8 cellular contexts compared by ENCODE assay signal in the genomic region with DNA sequence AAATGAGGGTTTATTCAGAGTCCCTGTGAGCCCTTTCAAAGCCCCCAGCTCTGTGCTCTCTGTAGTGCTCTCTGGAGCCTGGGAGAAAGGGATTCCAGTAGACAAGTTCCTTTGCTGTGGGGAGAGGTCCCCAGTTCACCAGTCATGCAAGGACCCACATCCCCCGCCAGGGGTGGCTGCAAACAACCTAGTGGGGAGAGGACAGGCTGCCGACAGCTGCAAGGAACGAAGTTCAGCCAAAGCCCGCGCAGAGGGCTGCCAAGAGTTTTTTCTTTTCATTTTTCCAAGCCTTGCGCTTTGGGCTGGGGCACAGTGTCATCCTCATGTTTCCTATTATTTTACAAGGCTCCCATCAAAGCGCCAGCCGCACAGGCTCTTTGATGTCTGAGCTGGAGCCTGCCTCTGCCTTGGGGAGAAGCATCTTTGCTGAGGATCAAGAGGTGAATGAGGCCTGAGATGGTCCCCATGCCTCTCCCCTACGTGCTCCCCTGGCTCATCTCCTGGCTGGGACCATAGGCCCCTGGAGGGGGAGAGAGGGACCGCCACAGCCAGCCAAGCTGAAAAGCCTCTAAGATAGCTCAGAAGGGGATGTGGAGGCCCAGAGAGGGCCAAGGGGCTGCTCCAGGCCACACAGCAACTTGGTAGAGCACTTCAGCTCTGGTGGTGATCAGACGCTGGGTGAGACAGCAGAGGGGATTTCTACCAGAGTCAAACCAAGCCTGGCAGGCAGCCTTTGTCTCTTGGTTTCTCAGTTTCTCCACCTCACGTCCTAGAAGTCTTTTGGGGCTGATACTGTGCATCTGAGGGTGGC.
DNase-seq lines count a peak whose midpoint lies in the region; TF ChIP-seq lines count a peak whose summit lies in the region.

No MANE protein-coding gene starts in this region.

- DNase-seq in AG08396 (ENCODE audit: low spot score), result peak; percentile 60
- DNase-seq in HFF-Myc (ENCODE audit: extremely low read depth, low read depth), result peak; percentile 17
- peak; percentile 43 for DNase-seq in cerebellar cortex (ENCODE audit: low spot score)
- DNase-seq in medulla oblongata (ENCODE audit: extremely low spot score), result peak; percentile 54
- no peak for DNase-seq in COR-L47 (lab: John Stamatoyannopoulos, UW)
- no peak for DNase-seq in NCI-H146 treated with DMSO at 0.1 percent for 48 hours (lab: John Stamatoyannopoulos, UW; ENCODE audit: unreplicated experiment)
- DNase-seq in NCI-H226, result no peak
- no peak for DNase-seq in NCI-H2227 treated with DMSO at 0.1 percent for 48 hours (lab: John Stamatoyannopoulos, UW)

- TF ChIP-seq CTCF in HFF-Myc (IDR thresholded peaks at IDR 0.05; ENCODE audit: low read depth, low read length, missing control alignments), result peak; percentile 79

- no peak overlapping the region for H3K4me3 ChIP-seq in HFF-Myc (replicated peaks; ENCODE audit: low read depth, low read length)

Comparison
In these comparisons a context has a peak if more than half of its experiments do, and no peak if none do; other contexts are left out.
1. DNase-seq: peak in AG08396 (single experiment), HFF-Myc (single experiment), cerebellar cortex (single experiment) and medulla oblongata (single experiment); none in COR-L47 (single experiment), NCI-H146 treated with DMSO at 0.1 percent for 48 hours (single experiment), NCI-H226 (single experiment) and NCI-H2227 treated with DMSO at 0.1 percent for 48 hours (single experiment).